18 cellular contexts compared by ENCODE assay signal in genomic region chr7:49670991-49671390, GRCh38.
"Had no signal": no experiment of that assay in that cellular context is flagged by ENCODE, and none has a peak within 500 bp of the region (broad histone marks: within the 10 kb centered on the region; RNA-seq: fewer than 3 reads in every experiment).

No MANE protein-coding gene starts in this region.

- H3K27ac ChIP-seq: adrenal gland, cardiac muscle cell, tibial artery, vagina had no signal

- ATAC-seq: activated CD8-positive, alpha-beta memory T cell treated with anti-CD3 and anti-CD28 coated beads, Interleukin-2, amount 10 ng/mL, durations not matched to agents 7 days and 5 days; natural killer cell treated with Interleukin-12 subunit alpha and Interleukin-12 subunit beta and Interleukin-15 and Interleukin-18, amount 100 ng/mL, for 72 hours had no signal

- DNase-seq: activated CD4-positive, alpha-beta T cell treated with anti-CD3 and anti-CD28 coated beads for 1 hour; activated CD4-positive, alpha-beta T cell treated with anti-CD3 and anti-CD28 coated beads, Interleukin-2, amount 50 U/mL, for 48 hours; activated CD8-positive, alpha-beta memory T cell treated with anti-CD3 and anti-CD28 coated beads, Interleukin-2, amount 10 ng/mL, durations not matched to agents 7 days and 5 days; activated T-cell treated with anti-CD3 and anti-CD28 coated beads, Interleukin-2, amount 50 U/mL, for 24 hours; adrenal gland; endodermal cell; erythroblast; hippocampal formation; kidney; mesenchymal stem cell; nucleus accumbens; posterior cingulate gyrus; stimulated activated CD4-positive, alpha-beta T cell treated with anti-CD3 and anti-CD28 coated beads, Interleukin-4, amount 100 ng/mL, for 1 hour; stimulated activated naive CD4-positive, alpha-beta T cell; tibial artery had no signal
